ENCODE assay signal across 1 cellular context in the genomic region with DNA sequence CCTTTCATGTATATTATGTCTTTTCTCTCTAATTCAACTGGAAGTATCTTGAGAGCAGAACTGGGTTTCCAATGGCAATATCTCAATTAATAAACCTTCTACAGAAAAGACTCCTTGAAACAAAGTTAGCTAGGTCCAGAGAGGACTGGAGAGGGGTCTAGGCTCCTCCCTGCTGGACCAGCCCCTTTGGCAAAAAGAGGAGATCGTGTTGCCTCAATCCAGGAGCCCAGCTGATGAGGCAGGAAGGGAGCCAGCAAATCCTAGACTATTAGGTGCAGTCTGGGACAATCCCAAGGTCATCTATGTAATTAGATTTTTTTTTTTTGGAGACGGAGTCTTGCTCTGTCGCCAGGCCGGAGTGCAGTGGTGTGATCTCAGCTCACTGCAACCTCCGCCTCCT.
TF ChIP-seq lines count a peak whose summit lies in the region.

No MANE protein-coding gene starts in this region.

TF ChIP-seq in K562, 482 proteins besides CTCF, POLR2A, EP300 and RAD21:
- TF ChIP-seq ZKSCAN3 (CRISPR knock-in tag; IDR thresholded peaks at IDR 0.05) (no peak), DMBX1 (CRISPR knock-in tag; IDR thresholded peaks at IDR 0.05; ENCODE audit: borderline replicate concordance) (0 out of 2 replicates have a peak, but pooled peaks have one; percentile 49), ZSCAN29 (IDR thresholded peaks at IDR 0.05) (no peak), RBBP5 (IDR thresholded peaks at IDR 0.05; ENCODE audit: borderline replicate concordance, insufficient read depth, low read length, poor library complexity, severe bottlenecking) (no peak), HNRNPK (IDR thresholded peaks at IDR 0.05; ENCODE audit: low read depth, low read length, poor library complexity, severe bottlenecking) (no peak), RBM39 (optimal IDR thresholded peaks at IDR 0.05; ENCODE audit: low read depth, low read length) (no peak), MIER1 (IDR thresholded peaks at IDR 0.05; ENCODE audit: low read depth) (no peak), ZNF324 (CRISPR knock-in tag; IDR thresholded peaks at IDR 0.05) (no peak)
- TF ChIP-seq, protein P1, sequence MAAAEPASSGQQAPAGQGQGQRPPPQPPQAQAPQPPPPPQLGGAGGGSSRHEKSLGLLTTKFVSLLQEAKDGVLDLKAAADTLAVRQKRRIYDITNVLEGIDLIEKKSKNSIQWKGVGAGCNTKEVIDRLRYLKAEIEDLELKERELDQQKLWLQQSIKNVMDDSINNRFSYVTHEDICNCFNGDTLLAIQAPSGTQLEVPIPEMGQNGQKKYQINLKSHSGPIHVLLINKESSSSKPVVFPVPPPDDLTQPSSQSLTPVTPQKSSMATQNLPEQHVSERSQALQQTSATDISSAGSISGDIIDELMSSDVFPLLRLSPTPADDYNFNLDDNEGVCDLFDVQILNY (CRISPR knock-in tag; IDR thresholded peaks at IDR 0.05) = no peak
- TF ChIP-seq, protein P2, sequence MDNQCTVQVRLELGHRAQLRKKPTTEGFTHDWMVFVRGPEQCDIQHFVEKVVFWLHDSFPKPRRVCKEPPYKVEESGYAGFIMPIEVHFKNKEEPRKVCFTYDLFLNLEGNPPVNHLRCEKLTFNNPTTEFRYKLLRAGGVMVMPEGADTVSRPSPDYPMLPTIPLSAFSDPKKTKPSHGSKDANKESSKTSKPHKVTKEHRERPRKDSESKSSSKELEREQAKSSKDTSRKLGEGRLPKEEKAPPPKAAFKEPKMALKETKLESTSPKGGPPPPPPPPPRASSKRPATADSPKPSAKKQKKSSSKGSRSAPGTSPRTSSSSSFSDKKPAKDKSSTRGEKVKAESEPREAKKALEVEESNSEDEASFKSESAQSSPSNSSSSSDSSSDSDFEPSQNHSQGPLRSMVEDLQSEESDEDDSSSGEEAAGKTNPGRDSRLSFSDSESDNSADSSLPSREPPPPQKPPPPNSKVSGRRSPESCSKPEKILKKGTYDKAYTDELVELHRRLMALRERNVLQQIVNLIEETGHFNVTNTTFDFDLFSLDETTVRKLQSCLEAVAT (IDR thresholded peaks at IDR 0.05) = 0 out of 4 replicates have a peak, but pooled peaks of 1 of the 2 experiments have one; percentile 21
